In genomic region chr2:43898134-43898957, GRCh38 we compare ENCODE assay signal across 1 cellular context.
TF ChIP-seq lines count a peak whose summit lies in the region.

No MANE protein-coding gene starts in this region.

TF ChIP-seq in HepG2, 621 proteins besides CTCF, POLR2A, EP300 and RAD21:
- TF ChIP-seq FOXA1 (IDR thresholded peaks at IDR 0.05) (no peak), FOXA1 (CRISPR knock-in tag; IDR thresholded peaks at IDR 0.05) (peak; percentile 58; the same call in 1 of the 2 replicates), FOXA3 (CRISPR knock-in tag; IDR thresholded peaks at IDR 0.05) (peak; percentile 8; the same call in 1 of the 2 replicates), ZBTB33 (CRISPR knock-in tag; IDR thresholded peaks at IDR 0.05) (peak; percentile 100), ZMYM4 (CRISPR knock-in tag; IDR thresholded peaks at IDR 0.05) (peak; percentile 40; the same call in 1 of the 2 replicates), ARHGAP35 (CRISPR knock-in tag; IDR thresholded peaks at IDR 0.05; ENCODE audit: borderline replicate concordance) (no peak), POLR2AphosphoS5 (IDR thresholded peaks at IDR 0.05; ENCODE audit: low read depth, low read length) (peak; percentile 15; the same call in 1 of the 2 replicates), MIER3 (CRISPR knock-in tag; IDR thresholded peaks at IDR 0.05; ENCODE audit: borderline replicate concordance) (no peak), PAWR (CRISPR knock-in tag; IDR thresholded peaks at IDR 0.05; ENCODE audit: borderline replicate concordance) (no peak), RFX1 (IDR thresholded peaks at IDR 0.05) (peak; percentile 45; the same call in 1 of the 2 replicates)
- TF ChIP-seq, protein P1, sequence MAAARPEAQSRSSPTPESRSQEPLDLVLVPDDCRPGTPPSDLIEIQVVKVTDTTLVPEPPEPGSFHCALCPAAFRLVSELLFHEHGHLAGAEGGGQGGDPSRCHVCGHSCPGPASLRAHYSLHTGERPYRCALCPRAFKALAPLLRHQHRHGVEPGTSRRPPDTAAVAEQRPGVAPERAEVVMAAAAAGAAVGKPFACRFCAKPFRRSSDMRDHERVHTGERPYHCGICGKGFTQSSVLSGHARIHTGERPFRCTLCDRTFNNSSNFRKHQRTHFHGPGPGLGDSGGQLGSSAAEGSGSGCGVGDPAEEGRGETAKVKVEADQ (CRISPR knock-in tag; IDR thresholded peaks at IDR 0.05; ENCODE audit: borderline replicate concordance) = no peak
